19 cellular contexts compared by ENCODE assay signal in genomic region chr19:41734156-41734555, GRCh38. TPM values are rescaled to one million over a fixed set of nuclear protein-coding genes. Genes with fewer than 3 reads are reported as not detected.
DNase-seq lines count a peak whose midpoint lies in the region; ATAC-seq and TF ChIP-seq lines count a peak whose summit lies in the region.
"Had no signal": no experiment of that assay in that cellular context is flagged by ENCODE, and none has a peak within 500 bp of the region (broad histone marks: within the 10 kb centered on the region; RNA-seq: fewer than 3 reads in every experiment).

No MANE protein-coding gene starts in this region.

- ATAC-seq in PC-3 = no peak
- ATAC-seq: HCT116 had no signal

- H3K4me3 Mint-ChIP-seq in type B pancreatic cell = no peak overlapping the region

- H3K4me1 ChIP-seq in PC-3 (ENCODE audit: insufficient read depth, low read length) (peaks cover 37% of the 10 kb centered on the region), hepatocyte (ENCODE audit: insufficient read depth) (no peaks in the 10 kb centered on the region), SJCRH30 (no peaks in the 10 kb centered on the region)

- no peaks in the 10 kb centered on the region for H3K9me3 ChIP-seq in PC-3 (ENCODE audit: low read length)
- no peaks in the 10 kb centered on the region for H3K9me3 ChIP-seq in hepatocyte (ENCODE audit: low read depth)
- H3K9me3 ChIP-seq in SJCRH30 (replicated peaks) = no peaks in the 10 kb centered on the region

- peaks cover 9% of the 10 kb centered on the region for H3F3A ChIP-seq in PC-3 (ENCODE audit: low read length, unreplicated experiment)

- POLR2A ChIA-PET in PC-3 (lab: Charles Lee; ENCODE audit: unreplicated experiment) = no interaction called here

- H3K9ac ChIP-seq in PC-3 (ENCODE audit: low read length) = peak overlapping the region; percentile 71
- H3K9ac ChIP-seq: GM23248 had no signal

- H3K9me2 ChIP-seq in PC-3 (replicated peaks; ENCODE audit: low read length) (no peaks in the 10 kb centered on the region), hepatocyte (replicated peaks; ENCODE audit: insufficient read depth) (no peaks in the 10 kb centered on the region)

- no peaks in the 10 kb centered on the region for H3K4me1 Mint-ChIP-seq in type B pancreatic cell (ENCODE audit: unreplicated experiment)

- H3K27me3 Mint-ChIP-seq in type B pancreatic cell = no peaks in the 10 kb centered on the region

- peak; percentile 91 for DNase-seq in NCI-H1092 (lab: John Stamatoyannopoulos, UW)
- no peak for DNase-seq in NCI-H1092 treated with DMSO at 0.1 percent for 48 hours (lab: John Stamatoyannopoulos, UW)
- no peak for DNase-seq in PC-3
- DNase-seq in hepatocyte (ENCODE audit: low spot score) = no peak
- no peak for DNase-seq in type B pancreatic cell (ENCODE audit: extremely low spot score, unreplicated experiment)
- DNase-seq in NCI-H82 treated with DMSO at 0.1 percent for 48 hours (lab: John Stamatoyannopoulos, UW; ENCODE audit: unreplicated experiment) = no peak
- no peak for DNase-seq in SJCRH30
- DNase-seq in SIG-M5 (lab: John Stamatoyannopoulos, UW) = no peak
- DNase-seq: 8988T; GF-D8; GM23248; MV-4-11; NCI-H1694 treated with DMSO at 0.1 percent for 48 hours; NCI-H524 treated with DMSO at 0.1 percent for 48 hours; NK-92 treated with Interleukin-12 subunit alpha and Interleukin-12 subunit beta, amount 100 ng/mL, for 24 hours; OCI-M1 had no signal

- H3K27ac ChIP-seq in PC-3 (ENCODE audit: low read length) (peak overlapping the region; percentile 100), hepatocyte (peak overlapping the region; percentile 69), SJCRH30 (no peak overlapping the region)
- H3K27ac ChIP-seq: C4-2B, GM23248, SK-N-MC had no signal

- CTCF ChIA-PET in PC-3 (lab: Charles Lee) = interaction anchor here (2.2 kb wide), 1 partner anchor 27 kb away, joined by 16 read pairs; no protein-coding TSS in a partner anchor

- H3K79me2 ChIP-seq in PC-3 (ENCODE audit: low read length) (no peaks in the 10 kb centered on the region), hepatocyte (no peaks in the 10 kb centered on the region)

- peak overlapping the region; percentile 61 for H3K27ac Mint-ChIP-seq in type B pancreatic cell

- H2AFZ ChIP-seq in PC-3 (ENCODE audit: low read length) = peak overlapping the region; percentile 37; the same call in 1 of the 2 replicates
- H2AFZ ChIP-seq in hepatocyte = no peak overlapping the region
- H2AFZ ChIP-seq: GM23248 had no signal

- BruUV-seq in PC-3 (replicated peaks; lab: Mats Ljungman, UMichigan) = no TSS peak

- H3K36me3 ChIP-seq in PC-3 (ENCODE audit: low read depth, low read length) (no peaks in the 10 kb centered on the region), hepatocyte (replicated peaks; ENCODE audit: insufficient read depth, low read depth) (no peaks in the 10 kb centered on the region), SJCRH30 (no peaks in the 10 kb centered on the region)

- H3K9me3 Mint-ChIP-seq in type B pancreatic cell = peaks cover 5% of the 10 kb centered on the region

- H4K20me1 ChIP-seq in PC-3 (ENCODE audit: low read length) (no peaks in the 10 kb centered on the region), hepatocyte (ENCODE audit: insufficient read depth, poor library complexity, severe bottlenecking) (no peaks in the 10 kb centered on the region)

- peak overlapping the region; percentile 12; the same call in 1 of the 2 replicates for H3K4me3 ChIP-seq in PC-3 (ENCODE audit: low read length)
- H3K4me3 ChIP-seq in hepatocyte = no peak overlapping the region
- no peak overlapping the region for H3K4me3 ChIP-seq in SJCRH30
- H3K4me3 ChIP-seq: GM23248, SK-N-MC had no signal

- WGBS in hepatocyte (ENCODE audit: low lambda C conversion rate, missing lambda C conversion rate) = 68% methylated on average over 4 of the region's 4 CpGs

- intact Hi-C loops in PC-3 (cut with micrococcal nuclease) = no loop called here

- H3K4me2 ChIP-seq in PC-3 (ENCODE audit: low read length) (peak overlapping the region; percentile 78), hepatocyte (no peak overlapping the region)

- no peaks in the 10 kb centered on the region for H3K27me3 ChIP-seq in PC-3 (ENCODE audit: low read length)
- no peaks in the 10 kb centered on the region for H3K27me3 ChIP-seq in hepatocyte
- H3K27me3 ChIP-seq in SJCRH30 = peaks cover 14% of the 10 kb centered on the region

- H3K36me3 Mint-ChIP-seq in type B pancreatic cell = no peaks in the 10 kb centered on the region

- TF ChIP-seq CTCF in PC-3 (conservative IDR thresholded peaks at IDR 0.05; ENCODE audit: low read depth, low read length) (no peak), hepatocyte (IDR thresholded peaks at IDR 0.05; ENCODE audit: poor library complexity) (no peak), type B pancreatic cell (conservative IDR thresholded peaks at IDR 0.05) (no peak)

RNA-seq across cellular contexts. Expression of gene CEACAM6, which starts 21.2 kb away (rescaled TPM):
- total RNA-seq in PC-3 (2014; rRNA removed) = 7.1 and 9.0 TPM in 2 replicates
- 7.9 and 16.0 TPM in 2 replicates for total RNA-seq in hepatocyte
- polyA plus RNA-seq in hepatocyte = 4.5 and 5.3 TPM in 2 replicates
- 29.8 and 76.1 TPM in 2 replicates for total RNA-seq in type B pancreatic cell (ENCODE audit: low replicate concordance)
- total RNA-seq in SJCRH30 (2014; rRNA removed; shearing (Covaris generic)) = not detected in 2 replicates
- total RNA-seq: GM23248 had no signal
- polyA plus RNA-seq: GM23248 had no signal

RNA-seq across cellular contexts. Expression of gene CEACAM5, which starts 25.7 kb away (rescaled TPM):
- total RNA-seq in PC-3 (2014; rRNA removed) = 0.75 and 2.8 TPM in 2 replicates
- 2.7 and 11.5 TPM in 2 replicates for total RNA-seq in hepatocyte
- 0.96 and 1.5 TPM in 2 replicates for polyA plus RNA-seq in hepatocyte
- 13.5 and 13.9 TPM in 2 replicates for total RNA-seq in type B pancreatic cell (ENCODE audit: low replicate concordance)
- total RNA-seq in SJCRH30 (2014; rRNA removed; shearing (Covaris generic)) = not detected in 2 replicates
- total RNA-seq: GM23248 had no signal
- polyA plus RNA-seq: GM23248 had no signal

RNA-seq across cellular contexts. Expression of gene CEACAM7, which starts 46.1 kb away (rescaled TPM):
- not detected in 2 replicates for total RNA-seq in PC-3 (2014; rRNA removed)
- 2.7 and 6.3 TPM in 2 replicates for total RNA-seq in hepatocyte
- polyA plus RNA-seq in hepatocyte = not detected in 2 replicates
- 4.4 and 8.0 TPM in 2 replicates for total RNA-seq in type B pancreatic cell (ENCODE audit: low replicate concordance)
- total RNA-seq in SJCRH30 (2014; rRNA removed; shearing (Covaris generic)) = not detected in 2 replicates
- total RNA-seq: GM23248 had no signal
- polyA plus RNA-seq: GM23248 had no signal
